Comparison of ENCODE assay signal across 1 cellular context in genomic region chr17:74981979-74982662, GRCh38.
A peak's percentile ranks its signal among the peaks of the same experiment; 100 is the strongest.
TF ChIP-seq lines count a peak whose summit lies in the region.

No MANE protein-coding gene starts in this region.

TF ChIP-seq in A549, 52 proteins besides CTCF, POLR2A, EP300 and RAD21 (continued from another document):
- TF ChIP-seq, protein P1, sequence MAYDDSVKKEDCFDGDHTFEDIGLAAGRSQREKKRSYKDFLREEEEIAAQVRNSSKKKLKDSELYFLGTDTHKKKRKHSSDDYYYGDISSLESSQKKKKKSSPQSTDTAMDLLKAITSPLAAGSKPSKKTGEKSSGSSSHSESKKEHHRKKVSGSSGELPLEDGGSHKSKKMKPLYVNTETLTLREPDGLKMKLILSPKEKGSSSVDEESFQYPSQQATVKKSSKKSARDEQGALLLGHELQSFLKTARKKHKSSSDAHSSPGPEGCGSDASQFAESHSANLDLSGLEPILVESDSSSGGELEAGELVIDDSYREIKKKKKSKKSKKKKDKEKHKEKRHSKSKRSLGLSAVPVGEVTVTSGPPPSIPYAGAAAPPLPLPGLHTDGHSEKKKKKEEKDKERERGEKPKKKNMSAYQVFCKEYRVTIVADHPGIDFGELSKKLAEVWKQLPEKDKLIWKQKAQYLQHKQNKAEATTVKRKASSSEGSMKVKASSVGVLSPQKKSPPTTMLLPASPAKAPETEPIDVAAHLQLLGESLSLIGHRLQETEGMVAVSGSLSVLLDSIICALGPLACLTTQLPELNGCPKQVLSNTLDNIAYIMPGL (CRISPR knock-in tag; IDR thresholded peaks at IDR 0.05; ENCODE audit: borderline replicate concordance) = no peak
- TF ChIP-seq FOSB (CRISPR knock-in tag; IDR thresholded peaks at IDR 0.05) (no peak), FOSL2 (IDR thresholded peaks at IDR 0.05) (no peak), FOSL2 (CRISPR knock-in tag; IDR thresholded peaks at IDR 0.05) (0 out of 2 replicates have a peak, but pooled peaks have one; percentile 15), JUN (IDR thresholded peaks at IDR 0.05) (peak; percentile 91 to 98; a peak in 4 of 5 replicates), SREBF2 (IDR thresholded peaks at IDR 0.05) (no peak), PHF8 (IDR thresholded peaks at IDR 0.05; ENCODE audit: borderline replicate concordance, low read depth) (peak; percentile 87), JUNB (IDR thresholded peaks at IDR 0.05) (no peak), SMC3 (IDR thresholded peaks at IDR 0.05) (peak; percentile 23; the same call in 1 of the 3 replicates), MAZ (IDR thresholded peaks at IDR 0.05; ENCODE audit: borderline replicate concordance, low read depth, low read length) (0 out of 2 replicates have a peak, but pooled peaks have one; percentile 49), MYC (IDR thresholded peaks at IDR 0.05; ENCODE audit: borderline replicate concordance, low read length) (0 out of 2 replicates have a peak, but pooled peaks have one; percentile 15), ESRRA (IDR thresholded peaks at IDR 0.05; ENCODE audit: borderline replicate concordance, low read length) (peak; percentile 39; the same call in 1 of the 2 replicates), CHD2 (IDR thresholded peaks at IDR 0.05; ENCODE audit: low read length, partially characterized antibody) (peak; percentile 50)
- TF ChIP-seq, protein P2, sequence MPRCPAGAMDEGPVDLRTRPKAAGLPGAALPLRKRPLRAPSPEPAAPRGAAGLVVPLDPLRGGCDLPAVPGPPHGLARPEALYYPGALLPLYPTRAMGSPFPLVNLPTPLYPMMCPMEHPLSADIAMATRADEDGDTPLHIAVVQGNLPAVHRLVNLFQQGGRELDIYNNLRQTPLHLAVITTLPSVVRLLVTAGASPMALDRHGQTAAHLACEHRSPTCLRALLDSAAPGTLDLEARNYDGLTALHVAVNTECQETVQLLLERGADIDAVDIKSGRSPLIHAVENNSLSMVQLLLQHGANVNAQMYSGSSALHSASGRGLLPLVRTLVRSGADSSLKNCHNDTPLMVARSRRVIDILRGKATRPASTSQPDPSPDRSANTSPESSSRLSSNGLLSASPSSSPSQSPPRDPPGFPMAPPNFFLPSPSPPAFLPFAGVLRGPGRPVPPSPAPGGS (IDR thresholded peaks at IDR 0.05) = peak; percentile 92
